In genomic region chr14:52793061-52793460, GRCh38 we compare ENCODE assay signal across 18 cellular contexts.
"Had no signal": no experiment of that assay in that cellular context is flagged by ENCODE, and none has a peak within 500 bp of the region (broad histone marks: within the 10 kb centered on the region; RNA-seq: fewer than 3 reads in every experiment).

No MANE protein-coding gene starts in this region.

- H3K36me3 ChIP-seq: esophagus squamous epithelium, left ventricle myocardium inferior, ovary, tibial artery, vagina had no signal

- H3K9me3 ChIP-seq: esophagus squamous epithelium, left ventricle myocardium inferior, ovary, tibial artery, vagina had no signal

- H3K4me3 ChIP-seq: ovary, vagina had no signal

- ATAC-seq: activated CD4-positive, CD25-positive, alpha-beta regulatory T cell treated with anti-CD3 and anti-CD28 coated beads, Interleukin-2, amount 50 U/mL, for 24 hours; sciatic nerve; stimulated activated effector memory CD8-positive, alpha-beta T cell treated with anti-CD3 and anti-CD28 coated beads, Interleukin-12 subunit alpha, Interleukin-12 subunit beta, amount 100 ng/mL, for 72 hours had no signal

- H3K9me3 Mint-ChIP-seq: stimulated activated effector memory CD8-positive, alpha-beta T cell treated with anti-CD3 and anti-CD28 coated beads, Interleukin-12 subunit alpha, Interleukin-12 subunit beta, amount 100 ng/mL, for 72 hours had no signal

- H3K27me3 ChIP-seq: esophagus squamous epithelium, ovary, tibial artery, vagina had no signal

- DNase-seq: activated CD4-positive, alpha-beta T cell treated with anti-CD3 and anti-CD28 coated beads, Interleukin-2, amount 50 U/mL, for 48 hours; activated effector memory CD4-positive, alpha-beta T cell treated with Interleukin-2 at 50 U/mL for 16 hours; activated naive CD4-positive, alpha-beta T cell treated with anti-CD3 and anti-CD28 coated beads, Interleukin-2, amount 50 U/mL, for 16 hours; activated T-cell treated with anti-CD3 and anti-CD28 coated beads, Interleukin-2, amount 50 U/mL, for 1 hour; central memory CD4-positive, alpha-beta T cell; effector CD4-positive, alpha-beta T cell; esophagus squamous epithelium; foreskin fibroblast; hippocampal formation; left ventricle myocardium inferior; ovary; stimulated activated CD4-positive, alpha-beta T cell treated with anti-CD3 and anti-CD28 coated beads, Interleukin-2, amount 100 ng/mL, for 24 hours; T-helper 9 cell; tibial artery had no signal

- H3K27ac ChIP-seq: ovary had no signal
